In genomic region chr22:19066531-19067271, GRCh38 we compare ENCODE assay signal across 12 cellular contexts. TPM values are rescaled to one million over a fixed set of nuclear protein-coding genes. Genes with fewer than 3 reads are reported as not detected.
A peak's percentile ranks its signal among the peaks of the same experiment; 100 is the strongest.
DNase-seq lines count a peak whose midpoint lies in the region; ATAC-seq, FAIRE-seq and TF ChIP-seq lines count a peak whose summit lies in the region.
"Had no signal": no experiment of that assay in that cellular context is flagged by ENCODE, and none has a peak within 500 bp of the region (broad histone marks: within the 10 kb centered on the region; RNA-seq: fewer than 3 reads in every experiment).

No MANE protein-coding gene starts in this region.

- H4K8ac ChIP-seq in IMR-90 (ENCODE audit: low read depth in 2 of 2, low read length in 2 of 2): peak overlapping the region in 1 of 2 experiments; percentile 64; a peak in 2 of 4 replicates

- H4K5ac ChIP-seq in IMR-90 (ENCODE audit: low read depth, low read length): no peak overlapping the region

- H3K4me3 Mint-ChIP-seq in stimulated activated naive B cell treated with anti-CD40 and anti-IgM and Interleukin-4, amounts not matched to agents 10 μg/mL and 1 μg/mL and 100 μg/mL, for 72 hours: no peak overlapping the region
- H3K4me3 Mint-ChIP-seq: activated naive CD8-positive, alpha-beta T cell treated with anti-CD3 and anti-CD28 coated beads, Interleukin-2, amount 50 U/mL, for 24 hours; endodermal cell had no signal

- H3K4me3 ChIP-seq in IMR-90 (ENCODE audit: insufficient read depth, low read depth, low read length): no peak overlapping the region
- no peak overlapping the region for H3K4me3 ChIP-seq in coronary artery
- no peak overlapping the region for H3K4me3 ChIP-seq in HepG2 (replicated peaks in 1 of 3; ENCODE audit: insufficient read depth in 1 of 3, low read depth in 2 of 3, low read length in 3 of 3)

- FAIRE-seq in HepG2 (lab: Jason Lieb, UNC): no peak

- WGBS in IMR-90 (ENCODE audit: extremely low coverage in 2 of 2, insufficient read length in 1 of 2), 2 experiments: 100% methylated on average over 4 of the region's 11 CpGs; no CpG with 5 or more reads in 1 of the 2 experiments
- 96% methylated on average over 7 of the region's 11 CpGs for WGBS in HepG2 (ENCODE audit: low lambda C conversion rate)

- H3K27ac Mint-ChIP-seq in stimulated activated naive B cell treated with anti-CD40 and anti-IgM and Interleukin-4, amounts not matched to agents 10 μg/mL and 1 μg/mL and 100 μg/mL, for 72 hours: no peak overlapping the region
- H3K27ac Mint-ChIP-seq: activated naive CD8-positive, alpha-beta T cell treated with anti-CD3 and anti-CD28 coated beads, Interleukin-2, amount 50 U/mL, for 24 hours; endodermal cell had no signal

- 0 out of 2 replicates have a peak overlapping the region, but pooled peaks have one; percentile 27 for H4K91ac ChIP-seq in IMR-90 (ENCODE audit: insufficient read depth, low read depth, low read length)

- peaks cover 0 to 18% of the 10 kb centered on the region in 2 experiments; a peak in 3 of 4 replicates for H3K79me1 ChIP-seq in IMR-90 (ENCODE audit: low read depth in 1 of 2, low read length in 2 of 2)

- no TSS peak for BruUV-seq in IMR-90 (replicated peaks; lab: Mats Ljungman, UMichigan)
- no TSS peak for BruUV-seq in HepG2 (replicated peaks; lab: Mats Ljungman, UMichigan)

- peak overlapping the region; percentile 56 for H2BK5ac ChIP-seq in IMR-90 (ENCODE audit: low read depth, low read length, poor library complexity, severe bottlenecking)

- no peaks in the 10 kb centered on the region for H3K9me3 Mint-ChIP-seq in stimulated activated naive B cell treated with anti-CD40 and anti-IgM and Interleukin-4, amounts not matched to agents 10 μg/mL and 1 μg/mL and 100 μg/mL, for 72 hours
- H3K9me3 Mint-ChIP-seq: activated naive CD8-positive, alpha-beta T cell treated with anti-CD3 and anti-CD28 coated beads, Interleukin-2, amount 50 U/mL, for 24 hours; endodermal cell had no signal

- H3K4ac ChIP-seq in IMR-90 (ENCODE audit: low read depth, low read length): peak overlapping the region; percentile 57

- no peak for TF ChIP-seq CTCF in IMR-90 (conservative IDR thresholded peaks at IDR 0.05; ENCODE audit: low read depth, low read length)
- no peak for TF ChIP-seq CTCF in coronary artery (IDR thresholded peaks at IDR 0.05)
- no peak for TF ChIP-seq CTCF in HepG2 (CRISPR knock-in tag; IDR thresholded peaks at IDR 0.05)

- peaks cover 8% of the 10 kb centered on the region for H3K9me1 ChIP-seq in IMR-90 (ENCODE audit: insufficient read depth, low read length)

- H4K20me1 ChIP-seq in IMR-90 (ENCODE audit: insufficient read depth, low read length): peaks cover 27% of the 10 kb centered on the region
- no peaks in the 10 kb centered on the region for H4K20me1 ChIP-seq in HepG2 (ENCODE audit: insufficient read depth, low read length)

- peak overlapping the region; percentile 16; the same call in 1 of the 2 replicates for H2BK20ac ChIP-seq in IMR-90 (ENCODE audit: low read depth, low read length)

- intact Hi-C loops in IMR-90 (cut with micrococcal nuclease): no loop called here
- intact Hi-C loops in HepG2 (cut with micrococcal nuclease; ENCODE audit: unreplicated experiment): no loop called here

- DNase-seq in AG08396 (ENCODE audit: low spot score) (peak; percentile 94), IMR-90 (peak; percentile 83), coronary artery (ENCODE audit: low spot score) (peak; percentile 67), HepG2 (ENCODE audit: low spot score) (no peak), midbrain (lab: John Stamatoyannopoulos, UW) (no peak), COR-L47 (lab: John Stamatoyannopoulos, UW) (no peak)
- no peak for DNase-seq in stimulated activated naive B cell treated with anti-CD40 and anti-IgM and Interleukin-4, amounts not matched to agents 10 μg/mL and 1 μg/mL and 100 μg/mL, for 72 hours
- DNase-seq: activated naive CD8-positive, alpha-beta T cell treated with anti-CD3 and anti-CD28 coated beads, Interleukin-2, amount 50 U/mL, for 24 hours; C1 segment of cervical spinal cord; endodermal cell; NCI-H1930 had no signal

- TF ChIP-seq RAD21 in IMR-90 (IDR thresholded peaks at IDR 0.05; ENCODE audit: low read length) (no peak), HepG2 (CRISPR knock-in tag; IDR thresholded peaks at IDR 0.05) (no peak)

- peak overlapping the region; percentile 82 for H2AK9ac ChIP-seq in IMR-90 (replicated peaks; ENCODE audit: low read depth, low read length, poor library complexity)

- dilution Hi-C loops in IMR-90 (cut with HindIII; ENCODE audit: low sequenced_read_pairs, unreplicated experiment): no loop called here

- no peaks in the 10 kb centered on the region for H3K27me3 ChIP-seq in IMR-90 (ENCODE audit: control insufficient read depth, insufficient read depth, low read length)
- no peaks in the 10 kb centered on the region for H3K27me3 ChIP-seq in HepG2 (ENCODE audit: control insufficient read depth in 1 of 2, insufficient read depth in 2 of 2, low read length in 2 of 2)

- H2BK15ac ChIP-seq in IMR-90 (ENCODE audit: low read depth, low read length): no peak overlapping the region; the same call in 2 of the 3 replicates

- H3K27ac ChIP-seq in IMR-90 (ENCODE audit: insufficient read depth, low read length) (peak overlapping the region; percentile 47; the same call in 1 of the 2 replicates), coronary artery (no peak overlapping the region), HepG2 (ENCODE audit: extremely low read length, insufficient read depth, low read length) (no peak overlapping the region)

- peaks cover 31% of the 10 kb centered on the region for H3K36me3 ChIP-seq in IMR-90 (ENCODE audit: control insufficient read depth, insufficient read depth, low read length)
- H3K36me3 ChIP-seq in HepG2 (replicated peaks in 1 of 2; ENCODE audit: control insufficient read depth in 1 of 2, insufficient read depth in 2 of 2, low read length in 2 of 2): peaks cover 33 to 91% of the 10 kb centered on the region in 2 experiments

- H2BK120ac ChIP-seq in IMR-90 (ENCODE audit: low read depth, low read length): no peak overlapping the region

- H3K4me1 ChIP-seq in IMR-90 (ENCODE audit: control insufficient read depth, insufficient read depth, low read length) (peaks cover 13% of the 10 kb centered on the region), HepG2 (ENCODE audit: insufficient read depth, low read length) (peaks cover 11% of the 10 kb centered on the region; the same call in 1 of the 2 replicates)

- H3K79me2 ChIP-seq in HepG2 (ENCODE audit: insufficient read depth, low read length): no peaks in the 10 kb centered on the region

- peak; percentile 96 for ATAC-seq in IMR-90 (ENCODE audit: low read depth)
- no peak for ATAC-seq in HepG2
- ATAC-seq in stimulated activated naive B cell treated with anti-CD40 and anti-IgM and Interleukin-4, amounts not matched to agents 10 μg/mL and 1 μg/mL and 100 μg/mL, for 72 hours (replicated peaks): no peak
- ATAC-seq in HG03432 (IDR thresholded peaks at IDR 0.05; ENCODE audit: unreplicated experiment): no peak
- ATAC-seq: activated naive CD8-positive, alpha-beta T cell treated with anti-CD3 and anti-CD28 coated beads, Interleukin-2, amount 50 U/mL, for 24 hours had no signal

- POLR2A ChIA-PET in IMR-90 (lab: Charles Lee; ENCODE audit: unreplicated experiment): no interaction called here
- POLR2A ChIA-PET in HepG2 (lab: Yijun Ruan, JAX): no interaction called here

- in situ Hi-C loops in IMR-90 (cut with MboI; ENCODE audit: low sequenced_read_pairs) (no loop called here), HepG2 (cut with HindIII; ENCODE audit: extremely low pct_ligation_motif_present, low pct_unique_long_range_greater_than_20kb) (no loop called here)

- peak overlapping the region; percentile 72; the same call in 1 of the 2 replicates for H2AK5ac ChIP-seq in IMR-90 (ENCODE audit: low read depth, low read length)

- peaks cover 42 to 58% of the 10 kb centered on the region in 2 donors for H3K36me3 Mint-ChIP-seq in stimulated activated naive B cell treated with anti-CD40 and anti-IgM and Interleukin-4, amounts not matched to agents 10 μg/mL and 1 μg/mL and 100 μg/mL, for 72 hours

- no peak overlapping the region for H3K18ac ChIP-seq in IMR-90 (ENCODE audit: low read depth, low read length)

- TF ChIP-seq POLR2A in IMR-90 (IDR thresholded peaks at IDR 0.05; ENCODE audit: low read depth, low read length) (no peak), HepG2 (IDR thresholded peaks at IDR 0.05; ENCODE audit: insufficient read depth in 1 of 2, low read depth in 2 of 2, low read length in 2 of 2) (no peak)

- CTCF ChIA-PET in IMR-90 (lab: Yijun Ruan, JAX) (no interaction called here), HepG2 (lab: Yijun Ruan, JAX; ENCODE audit: low intra/inter-chr PET ratio, low total read pairs) (no interaction called here)

- H3K4me2 ChIP-seq in IMR-90 (ENCODE audit: low read depth, low read length) (no peak overlapping the region), HepG2 (ENCODE audit: low read depth, low read length) (no peak overlapping the region)

- 0 out of 2 replicates have a peak overlapping the region, but pooled peaks have one; percentile 34 for H3K23ac ChIP-seq in IMR-90 (ENCODE audit: low read depth, low read length)

- H3K9ac ChIP-seq in IMR-90 (ENCODE audit: low read depth, low read length): no peak overlapping the region
- H3K9ac ChIP-seq in HepG2 (ENCODE audit: insufficient read depth, low read depth, low read length): no peak overlapping the region

- no peak overlapping the region for H3K14ac ChIP-seq in IMR-90 (replicated peaks; ENCODE audit: low read depth, low read length)

- no peaks in the 10 kb centered on the region for H3K27me3 Mint-ChIP-seq in stimulated activated naive B cell treated with anti-CD40 and anti-IgM and Interleukin-4, amounts not matched to agents 10 μg/mL and 1 μg/mL and 100 μg/mL, for 72 hours
- H3K27me3 Mint-ChIP-seq: activated naive CD8-positive, alpha-beta T cell treated with anti-CD3 and anti-CD28 coated beads, Interleukin-2, amount 50 U/mL, for 24 hours had no signal

- peaks cover 11 to 18% of the 10 kb centered on the region in 2 donors for H3K4me1 Mint-ChIP-seq in stimulated activated naive B cell treated with anti-CD40 and anti-IgM and Interleukin-4, amounts not matched to agents 10 μg/mL and 1 μg/mL and 100 μg/mL, for 72 hours
- H3K4me1 Mint-ChIP-seq: activated naive CD8-positive, alpha-beta T cell treated with anti-CD3 and anti-CD28 coated beads, Interleukin-2, amount 50 U/mL, for 24 hours; endodermal cell had no signal

- no peak overlapping the region for H3K56ac ChIP-seq in IMR-90 (ENCODE audit: extremely low read depth, insufficient read depth, low read length)

- H3K9me3 ChIP-seq in IMR-90 (ENCODE audit: control insufficient read depth, insufficient read depth, low read length): no peaks in the 10 kb centered on the region
- H3K9me3 ChIP-seq in HepG2 (ENCODE audit: low read length): no peaks in the 10 kb centered on the region

- no peak for TF ChIP-seq EP300 in HepG2 (IDR thresholded peaks at IDR 0.05; ENCODE audit: low read depth in 2 of 2, low read length in 2 of 2)
- TF ChIP-seq EP300 in HepG2 (CRISPR knock-in tag; IDR thresholded peaks at IDR 0.05; ENCODE audit: borderline replicate concordance): no peak

- H2AFZ ChIP-seq in IMR-90 (replicated peaks; ENCODE audit: low read length, poor library complexity): peak overlapping the region; percentile 63
- H2AFZ ChIP-seq in HepG2 (ENCODE audit: low read length): no peak overlapping the region

RNA-seq across cellular contexts. Expression of gene DGCR2, which starts 55.5 kb away (rescaled TPM):
- total RNA-seq in IMR-90 (2012; rRNA removed) (17.2 and 18.6 TPM in 2 replicates), HepG2 (2016; rRNA removed; fragmentation: Illumina TruSeq; extraction: Trizol) (13.1 and 35.3 TPM in 2 replicates)
- polyA plus RNA-seq in IMR-90 (2012; rRNA removed) (33.5 and 35.4 TPM in 2 replicates), HepG2 (2011; rRNA removed) (23.1 and 27.6 TPM in 2 replicates)
- 29.9 and 40.0 TPM in 2 replicates for polyA plus RNA-seq in IMR-90 (2012; cell fraction: cytosol; rRNA removed)
- 21.0 and 41.5 TPM in 2 replicates for polyA plus RNA-seq in IMR-90 (2012; cell fraction: nucleus; rRNA removed; ENCODE audit: low replicate concordance)
- 3.2 and 3.3 TPM in 2 replicates for total RNA-seq in HepG2 (2016; cell fraction: cytosol; rRNA removed; fragmentation: Illumina TruSeq; extraction: Trizol; ENCODE audit: low read depth)
- total RNA-seq in HepG2 (2016; cell fraction: insoluble cytoplasmic fraction; rRNA removed; fragmentation: Illumina TruSeq; extraction: Trizol): 11.4 and 34.3 TPM in 2 replicates
- total RNA-seq in HepG2 (2016; cell fraction: membrane; rRNA removed; fragmentation: Illumina TruSeq; extraction: Trizol): 7.2 and 7.5 TPM in 2 replicates
- total RNA-seq in HepG2 (2016; cell fraction: nucleus; rRNA removed; fragmentation: Illumina TruSeq; extraction: Trizol): 34.8 and 37.6 TPM in 2 replicates
- polyA plus RNA-seq in HepG2 (2011; cell fraction: cytosol; rRNA removed): 25.5 and 27.7 TPM in 2 replicates
- 29.9 and 34.4 TPM in 2 replicates for polyA plus RNA-seq in HepG2 (2011; cell fraction: nucleus; rRNA removed)
- 25.6 and 27.4 TPM in 2 replicates for polyA plus RNA-seq in HepG2 (2012)
- polyA plus RNA-seq in HepG2 (2016; cell fraction: cytosol; fragmentation: Illumina TruSeq; extraction: Trizol; ENCODE audit: low read depth): 1.5 TPM in 2 replicates
- 10.5 and 13.9 TPM in 2 replicates for polyA plus RNA-seq in HepG2 (2016; cell fraction: insoluble cytoplasmic fraction; fragmentation: Illumina TruSeq; extraction: Trizol; ENCODE audit: low read depth)
- 3.2 and 3.5 TPM in 2 replicates for polyA plus RNA-seq in HepG2 (2016; cell fraction: membrane; fragmentation: Illumina TruSeq; extraction: Trizol; ENCODE audit: low read depth)
- 46.9 and 47.1 TPM in 2 replicates for polyA plus RNA-seq in HepG2 (2016; cell fraction: nucleus; fragmentation: Illumina TruSeq; extraction: Trizol; ENCODE audit: insufficient read depth, low read depth)
- polyA minus RNA-seq in HepG2 (2011; rRNA and poly(A)+ RNA removed; ENCODE audit: low replicate concordance): 21.9 and 57.1 TPM in 2 replicates
- polyA minus RNA-seq in HepG2 (2011; cell fraction: cytosol; rRNA and poly(A)+ RNA removed): 20.8 and 23.5 TPM in 2 replicates
- polyA minus RNA-seq in HepG2 (2011; cell fraction: nucleus; rRNA and poly(A)+ RNA removed): 18.0 and 21.3 TPM in 2 replicates

Comparison
In these comparisons a context has a peak if more than half of its experiments do, and no peak if none do; other contexts are left out.
1. DNase-seq: peak in AG08396 (single experiment), IMR-90 (single experiment) and coronary artery (single experiment); none in HepG2 (single experiment), stimulated activated naive B cell treated with anti-CD40 and anti-IgM and Interleukin-4, amounts not matched to agents 10 μg/mL and 1 μg/mL and 100 μg/mL, for 72 hours (single experiment), midbrain (single experiment) and COR-L47 (single experiment).